Comparison of ENCODE assay signal across 17 cellular contexts in the genomic region with DNA sequence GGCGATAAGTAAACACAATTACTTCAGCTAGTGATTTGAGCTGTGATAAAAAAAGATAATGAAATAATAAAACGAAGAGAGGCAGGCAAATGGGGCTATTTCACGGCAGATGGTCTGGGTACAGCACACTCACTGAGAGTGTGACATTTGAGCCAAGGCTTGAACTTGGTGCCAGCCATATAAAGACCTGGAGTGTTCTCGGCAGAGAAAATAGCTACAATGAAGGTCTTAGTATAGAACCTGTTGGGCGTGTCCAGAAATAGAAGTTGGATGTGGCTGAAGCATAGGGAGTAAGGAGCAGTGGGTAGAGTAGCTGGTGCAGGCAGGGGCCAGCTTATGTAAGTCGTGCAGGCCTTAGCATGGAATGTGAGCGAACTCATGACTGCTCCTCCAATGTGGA.
"Had no signal": no experiment of that assay in that cellular context is flagged by ENCODE, and none has a peak within 500 bp of the region (broad histone marks: within the 10 kb centered on the region; RNA-seq: fewer than 3 reads in every experiment).

No MANE protein-coding gene starts in this region.

- H3K4me3 ChIP-seq: MG63, SJSA1 had no signal

- H3K27ac ChIP-seq: SJSA1 had no signal

- DNase-seq: IMR-90, Karpas-422, KG1, MG63, NCI-H1092 treated with DMSO at 0.1 percent for 48 hours, NCI-H1436, NCI-H187, NCI-H2029, NCI-H2081 treated with DMSO at 0.1 percent for 48 hours, NCI-H2227 treated with DMSO at 0.1 percent for 48 hours, NCI-H526 treated with DMSO at 0.1 percent for 48 hours, NCI-H774, Right ventricle myocardium superior, RPMI8226, SIG-M5 had no signal

- ATAC-seq: HepG2 had no signal

- H3K27me3 ChIP-seq: MG63, SJSA1 had no signal

- H3K36me3 ChIP-seq: MG63, SJSA1 had no signal
